Comparison of ENCODE assay signal across 1 cellular context in genomic region chr5:111514087-111514486, GRCh38.
TF ChIP-seq lines count a peak whose summit lies in the region.

No MANE protein-coding gene starts in this region.

TF ChIP-seq in HepG2, 621 proteins besides CTCF, POLR2A, EP300 and RAD21:
- TF ChIP-seq, protein P1, sequence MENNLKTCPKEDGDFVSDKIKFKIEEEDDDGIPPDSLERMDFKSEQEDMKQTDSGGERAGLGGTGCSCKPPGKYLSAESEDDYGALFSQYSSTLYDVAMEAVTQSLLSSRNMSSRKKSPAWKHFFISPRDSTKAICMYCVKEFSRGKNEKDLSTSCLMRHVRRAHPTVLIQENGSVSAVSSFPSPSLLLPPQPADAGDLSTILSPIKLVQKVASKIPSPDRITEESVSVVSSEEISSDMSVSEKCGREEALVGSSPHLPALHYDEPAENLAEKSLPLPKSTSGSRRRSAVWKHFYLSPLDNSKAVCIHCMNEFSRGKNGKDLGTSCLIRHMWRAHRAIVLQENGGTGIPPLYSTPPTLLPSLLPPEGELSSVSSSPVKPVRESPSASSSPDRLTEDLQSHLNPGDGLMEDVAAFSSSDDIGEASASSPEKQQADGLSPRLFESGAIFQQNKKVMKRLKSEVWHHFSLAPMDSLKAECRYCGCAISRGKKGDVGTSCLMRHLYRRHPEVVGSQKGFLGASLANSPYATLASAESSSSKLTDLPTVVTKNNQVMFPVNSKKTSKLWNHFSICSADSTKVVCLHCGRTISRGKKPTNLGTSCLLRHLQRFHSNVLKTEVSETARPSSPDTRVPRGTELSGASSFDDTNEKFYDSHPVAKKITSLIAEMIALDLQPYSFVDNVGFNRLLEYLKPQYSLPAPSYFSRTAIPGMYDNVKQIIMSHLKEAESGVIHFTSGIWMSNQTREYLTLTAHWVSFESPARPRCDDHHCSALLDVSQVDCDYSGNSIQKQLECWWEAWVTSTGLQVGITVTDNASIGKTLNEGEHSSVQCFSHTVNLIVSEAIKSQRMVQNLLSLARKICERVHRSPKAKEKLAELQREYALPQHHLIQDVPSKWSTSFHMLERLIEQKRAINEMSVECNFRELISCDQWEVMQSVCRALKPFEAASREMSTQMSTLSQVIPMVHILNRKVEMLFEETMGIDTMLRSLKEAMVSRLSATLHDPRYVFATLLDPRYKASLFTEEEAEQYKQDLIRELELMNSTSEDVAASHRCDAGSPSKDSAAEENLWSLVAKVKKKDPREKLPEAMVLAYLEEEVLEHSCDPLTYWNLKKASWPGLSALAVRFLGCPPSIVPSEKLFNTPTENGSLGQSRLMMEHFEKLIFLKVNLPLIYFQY (CRISPR knock-in tag; IDR thresholded peaks at IDR 0.05; ENCODE audit: borderline replicate concordance): no peak
- no peak for TF ChIP-seq KLF13 (CRISPR knock-in tag; IDR thresholded peaks at IDR 0.05)
- no peak for TF ChIP-seq NFYB (CRISPR knock-in tag; IDR thresholded peaks at IDR 0.05)
- TF ChIP-seq SIN3B (IDR thresholded peaks at IDR 0.05; ENCODE audit: low read length): no peak
- no peak for TF ChIP-seq PLSCR1 (CRISPR knock-in tag; IDR thresholded peaks at IDR 0.05; ENCODE audit: borderline replicate concordance)
- TF ChIP-seq TFDP2 (CRISPR knock-in tag; IDR thresholded peaks at IDR 0.05): no peak
- TF ChIP-seq, protein P2, sequence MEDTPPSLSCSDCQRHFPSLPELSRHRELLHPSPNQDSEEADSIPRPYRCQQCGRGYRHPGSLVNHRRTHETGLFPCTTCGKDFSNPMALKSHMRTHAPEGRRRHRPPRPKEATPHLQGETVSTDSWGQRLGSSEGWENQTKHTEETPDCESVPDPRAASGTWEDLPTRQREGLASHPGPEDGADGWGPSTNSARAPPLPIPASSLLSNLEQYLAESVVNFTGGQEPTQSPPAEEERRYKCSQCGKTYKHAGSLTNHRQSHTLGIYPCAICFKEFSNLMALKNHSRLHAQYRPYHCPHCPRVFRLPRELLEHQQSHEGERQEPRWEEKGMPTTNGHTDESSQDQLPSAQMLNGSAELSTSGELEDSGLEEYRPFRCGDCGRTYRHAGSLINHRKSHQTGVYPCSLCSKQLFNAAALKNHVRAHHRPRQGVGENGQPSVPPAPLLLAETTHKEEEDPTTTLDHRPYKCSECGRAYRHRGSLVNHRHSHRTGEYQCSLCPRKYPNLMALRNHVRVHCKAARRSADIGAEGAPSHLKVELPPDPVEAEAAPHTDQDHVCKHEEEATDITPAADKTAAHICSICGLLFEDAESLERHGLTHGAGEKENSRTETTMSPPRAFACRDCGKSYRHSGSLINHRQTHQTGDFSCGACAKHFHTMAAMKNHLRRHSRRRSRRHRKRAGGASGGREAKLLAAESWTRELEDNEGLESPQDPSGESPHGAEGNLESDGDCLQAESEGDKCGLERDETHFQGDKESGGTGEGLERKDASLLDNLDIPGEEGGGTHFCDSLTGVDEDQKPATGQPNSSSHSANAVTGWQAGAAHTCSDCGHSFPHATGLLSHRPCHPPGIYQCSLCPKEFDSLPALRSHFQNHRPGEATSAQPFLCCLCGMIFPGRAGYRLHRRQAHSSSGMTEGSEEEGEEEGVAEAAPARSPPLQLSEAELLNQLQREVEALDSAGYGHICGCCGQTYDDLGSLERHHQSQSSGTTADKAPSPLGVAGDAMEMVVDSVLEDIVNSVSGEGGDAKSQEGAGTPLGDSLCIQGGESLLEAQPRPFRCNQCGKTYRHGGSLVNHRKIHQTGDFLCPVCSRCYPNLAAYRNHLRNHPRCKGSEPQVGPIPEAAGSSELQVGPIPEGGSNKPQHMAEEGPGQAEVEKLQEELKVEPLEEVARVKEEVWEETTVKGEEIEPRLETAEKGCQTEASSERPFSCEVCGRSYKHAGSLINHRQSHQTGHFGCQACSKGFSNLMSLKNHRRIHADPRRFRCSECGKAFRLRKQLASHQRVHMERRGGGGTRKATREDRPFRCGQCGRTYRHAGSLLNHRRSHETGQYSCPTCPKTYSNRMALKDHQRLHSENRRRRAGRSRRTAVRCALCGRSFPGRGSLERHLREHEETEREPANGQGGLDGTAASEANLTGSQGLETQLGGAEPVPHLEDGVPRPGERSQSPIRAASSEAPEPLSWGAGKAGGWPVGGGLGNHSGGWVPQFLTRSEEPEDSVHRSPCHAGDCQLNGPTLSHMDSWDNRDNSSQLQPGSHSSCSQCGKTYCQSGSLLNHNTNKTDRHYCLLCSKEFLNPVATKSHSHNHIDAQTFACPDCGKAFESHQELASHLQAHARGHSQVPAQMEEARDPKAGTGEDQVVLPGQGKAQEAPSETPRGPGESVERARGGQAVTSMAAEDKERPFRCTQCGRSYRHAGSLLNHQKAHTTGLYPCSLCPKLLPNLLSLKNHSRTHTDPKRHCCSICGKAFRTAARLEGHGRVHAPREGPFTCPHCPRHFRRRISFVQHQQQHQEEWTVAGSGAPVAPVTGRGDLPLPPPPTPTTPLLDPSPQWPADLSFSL (CRISPR knock-in tag; IDR thresholded peaks at IDR 0.05): no peak
- no peak for TF ChIP-seq ZFP91 (CRISPR knock-in tag; IDR thresholded peaks at IDR 0.05; ENCODE audit: borderline replicate concordance)
- no peak for TF ChIP-seq AKAP8 (CRISPR knock-in tag; IDR thresholded peaks at IDR 0.05)
- TF ChIP-seq ARNT (IDR thresholded peaks at IDR 0.05): no peak
- TF ChIP-seq ZNF207 (IDR thresholded peaks at IDR 0.05; ENCODE audit: borderline replicate concordance): no peak
- TF ChIP-seq ZNF17 (CRISPR knock-in tag; IDR thresholded peaks at IDR 0.05): no peak
- no peak for TF ChIP-seq ZNF784 (CRISPR knock-in tag; IDR thresholded peaks at IDR 0.05; ENCODE audit: borderline replicate concordance)
